Comparison of ENCODE assay signal across 1 cellular context in genomic region chr3:16767006-16767405, GRCh38.
TF ChIP-seq lines count a peak whose summit lies in the region.

No MANE protein-coding gene starts in this region.

TF ChIP-seq in H1, 55 proteins besides CTCF, POLR2A, EP300 and RAD21 (continued from another document):
- TF ChIP-seq SIN3A (conservative IDR thresholded peaks at IDR 0.05 in 1 of 2, IDR thresholded peaks at IDR 0.05 in 1 of 2; ENCODE audit: low read depth in 1 of 2, low read length in 2 of 2) (no peak), CHD2 (IDR thresholded peaks at IDR 0.05; ENCODE audit: low read length) (no peak), CREB1 (IDR thresholded peaks at IDR 0.05) (no peak), NRF1 (IDR thresholded peaks at IDR 0.05; ENCODE audit: low read depth, low read length) (no peak), MAX (IDR thresholded peaks at IDR 0.05) (no peak), TCF12 (IDR thresholded peaks at IDR 0.05; ENCODE audit: low read depth, low read length) (no peak)
TF ChIP-seq in H1: peak in this region for 0.
